In genomic region chr7:63931985-63932577, GRCh38 we compare ENCODE assay signal across 8 cellular contexts.
"Had no signal": no experiment of that assay in that cellular context is flagged by ENCODE, and none has a peak within 500 bp of the region (broad histone marks: within the 10 kb centered on the region; RNA-seq: fewer than 3 reads in every experiment).

No MANE protein-coding gene starts in this region.

- FAIRE-seq: G401.6, GM12878, GM12891, GM12892, GM18507, GM19239 had no signal

- ATAC-seq: GM12878 had no signal

- DNase-seq: GDM1, GF-D8 had no signal

- H3K4me3 ChIP-seq: GM12878 had no signal
